Comparison of ENCODE assay signal across 19 cellular contexts in the genomic region with DNA sequence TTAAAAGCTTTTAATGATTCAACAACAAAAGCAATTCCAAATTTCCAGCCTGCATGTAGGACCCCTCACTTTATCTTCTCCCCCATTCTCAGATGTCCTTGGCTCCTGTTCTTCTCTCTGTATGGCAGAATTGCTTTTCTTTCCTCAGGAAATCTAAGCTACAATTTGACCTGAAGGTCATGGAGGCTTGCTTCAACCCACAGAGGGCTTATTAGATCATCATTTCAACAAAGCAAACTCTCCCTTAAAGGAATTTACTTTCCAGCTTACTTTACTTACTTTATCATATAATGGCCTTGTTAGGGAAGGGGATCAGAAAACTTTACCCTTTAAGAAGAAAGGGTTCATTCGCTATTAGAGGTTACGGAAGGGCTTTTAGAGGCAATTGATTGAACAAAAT.
"Had no signal": no experiment of that assay in that cellular context is flagged by ENCODE, and none has a peak within 500 bp of the region (broad histone marks: within the 10 kb centered on the region; RNA-seq: fewer than 3 reads in every experiment).

No MANE protein-coding gene starts in this region.

- H3K4me3 ChIP-seq: gastroesophageal sphincter, hepatocyte, ovary, right lobe of liver, skin epidermis, thoracic aorta had no signal

- H2AFZ ChIP-seq: hepatocyte had no signal

- H3K27me3 ChIP-seq: gastroesophageal sphincter, hepatocyte, neutrophil, ovary, right lobe of liver had no signal

- H3K4me1 ChIP-seq: gastroesophageal sphincter, right lobe of liver had no signal

- H3K4me2 ChIP-seq: hepatocyte had no signal

- H3K9me3 ChIP-seq: gastroesophageal sphincter, neutrophil, ovary, right lobe of liver, thoracic aorta had no signal

- H3K36me3 ChIP-seq: gastroesophageal sphincter, neutrophil, ovary, right lobe of liver, thoracic aorta had no signal

- DNase-seq: activated CD4-positive, alpha-beta T cell treated with anti-CD3 and anti-CD28 coated beads for 1 hour; activated CD4-positive, alpha-beta T cell treated with anti-CD3 and anti-CD28 coated beads, Interleukin-2, amount 50 U/mL, for 1 hour; activated CD8-positive, alpha-beta memory T cell treated with anti-CD3 and anti-CD28 coated beads, Interleukin-2, amount 10 ng/mL, durations not matched to agents 7 days and 5 days; activated CD8-positive, alpha-beta T cell treated with anti-CD3 and anti-CD28 coated beads, Interleukin-2, amount 10 ng/mL, durations not matched to agents 7 days and 5 days; activated naive CD4-positive, alpha-beta T cell; activated T-cell treated with anti-CD3 and anti-CD28 coated beads for 4 hours; activated T-cell treated with anti-CD3 and anti-CD28 coated beads, Interleukin-2, amount 50 U/mL, for 72 hours; aorta; caudate nucleus; left cardiac atrium; ovary; right lobe of liver; stimulated activated CD4-positive, alpha-beta T cell treated with anti-CD3 and anti-CD28 coated beads, Interleukin-4, amount 100 ng/mL, for 24 hours; T-helper 2 cell had no signal

- H3K79me2 ChIP-seq: hepatocyte had no signal

- H3K27ac ChIP-seq: gastroesophageal sphincter, hepatocyte, neutrophil, ovary, right lobe of liver, skin epidermis, thoracic aorta had no signal
